Comparison of ENCODE assay signal across 12 cellular contexts in the genomic region with DNA sequence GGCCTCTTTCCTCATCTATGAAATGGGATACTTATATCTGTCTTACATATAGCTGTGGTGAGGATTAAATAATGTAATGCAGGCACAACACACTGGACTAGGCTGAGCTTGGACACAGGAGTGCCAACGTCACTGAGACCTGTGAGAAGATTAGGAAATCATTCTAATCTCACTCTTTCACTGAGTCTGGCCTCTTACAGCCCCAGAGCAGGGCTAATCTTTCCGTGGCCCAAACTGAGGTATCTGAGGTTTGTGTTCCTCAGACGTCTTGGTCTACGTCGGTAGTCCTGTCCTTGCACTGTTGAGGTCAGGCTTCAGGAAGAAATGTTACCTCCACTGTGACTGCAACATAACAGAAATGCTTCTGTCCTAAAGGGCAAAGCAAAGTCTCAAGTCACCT. TPM values are rescaled to one million over a fixed set of nuclear protein-coding genes. Genes with fewer than 3 reads are reported as not detected.
DNase-seq lines count a peak whose midpoint lies in the region; ATAC-seq and TF ChIP-seq lines count a peak whose summit lies in the region.
"Had no signal": no experiment of that assay in that cellular context is flagged by ENCODE, and none has a peak within 500 bp of the region (broad histone marks: within the 10 kb centered on the region; RNA-seq: fewer than 3 reads in every experiment).

No MANE protein-coding gene starts in this region.

- H3K9me3 ChIP-seq in right atrium auricular region = no peaks in the 10 kb centered on the region
- no peaks in the 10 kb centered on the region for H3K9me3 ChIP-seq in fibroblast of lung (ENCODE audit: control insufficient read depth, insufficient read depth, low read depth, low read length)
- H3K9me3 ChIP-seq in vagina = no peaks in the 10 kb centered on the region

- TF ChIP-seq CTCF in right atrium auricular region (IDR thresholded peaks at IDR 0.05) (no peak), fibroblast of lung (conservative IDR thresholded peaks at IDR 0.05 in 1 of 2, IDR thresholded peaks at IDR 0.05 in 1 of 2; ENCODE audit: low read depth in 1 of 2, low read length in 2 of 2) (no peak), omental fat pad (IDR thresholded peaks at IDR 0.05) (no peak), vagina (IDR thresholded peaks at IDR 0.05) (no peak)

- H3K27ac ChIP-seq in right atrium auricular region (peak overlapping the region; percentile 99 to 100), fibroblast of lung (ENCODE audit: insufficient read depth, low read length) (peak overlapping the region; percentile 21), vagina (peak overlapping the region; percentile 96)

- intact Hi-C loops in cardiac septum (cut with DNase I) (loop anchor here (10.0 kb wide), 1 partner anchor 231 kb away; no protein-coding TSS in a partner anchor), vagina (cut with DNase I) (no loop called here)

- no peaks in the 10 kb centered on the region for H4K20me1 ChIP-seq in fibroblast of lung (ENCODE audit: control insufficient read depth, extremely low read depth, insufficient read depth, low read length)

- H2AFZ ChIP-seq in fibroblast of lung (ENCODE audit: low read length) = no peak overlapping the region

- peaks cover 99% of the 10 kb centered on the region for H3K79me2 ChIP-seq in fibroblast of lung (ENCODE audit: control insufficient read depth, insufficient read depth, low read length)

- no peak overlapping the region for H3K9ac ChIP-seq in fibroblast of lung (ENCODE audit: insufficient read depth, low read length)

- H3K27me3 ChIP-seq in right atrium auricular region (no peaks in the 10 kb centered on the region), fibroblast of lung (ENCODE audit: control insufficient read depth, insufficient read depth, low read length) (no peaks in the 10 kb centered on the region), vagina (no peaks in the 10 kb centered on the region)

- no peak for DNase-seq in right atrium auricular region (ENCODE audit: low spot score)
- no peak for DNase-seq in cardiac septum (ENCODE audit: low spot score)
- DNase-seq in fibroblast of lung (ENCODE audit: low read depth in 2 of 2) = peak in 1 of 2 donors; percentile 69
- peak; percentile 14 for DNase-seq in omental fat pad (ENCODE audit: low spot score)
- DNase-seq in vagina (ENCODE audit: extremely low spot score in 2 of 2) = no peak
- no peak for DNase-seq in HK-2 (ENCODE audit: unreplicated experiment)
- DNase-seq in effector CD8-positive, alpha-beta T cell (lab: John Stamatoyannopoulos, UW) = no peak
- DNase-seq in AG08395 (ENCODE audit: low spot score) = no peak
- DNase-seq: NCI-H1694 treated with DMSO at 0.1 percent for 48 hours, T1000 had no signal

- no peak for TF ChIP-seq POLR2A in vagina (IDR thresholded peaks at IDR 0.05)

- peaks cover 21% of the 10 kb centered on the region for H3K36me3 ChIP-seq in right atrium auricular region
- H3K36me3 ChIP-seq in fibroblast of lung (ENCODE audit: control insufficient read depth, insufficient read depth, low read length) = peaks cover 4% of the 10 kb centered on the region
- no peaks in the 10 kb centered on the region for H3K36me3 ChIP-seq in vagina

- H3K4me3 ChIP-seq in right atrium auricular region = no peak overlapping the region
- H3K4me3 ChIP-seq in fibroblast of lung (replicated peaks in 1 of 4; ENCODE audit: control extremely low read depth in 1 of 4, insufficient read depth in 1 of 4, low read depth in 3 of 4, low read length in 4 of 4) = peak overlapping the region in 2 of 4 experiments; percentile 9 to 16
- peak overlapping the region in 1 of 2 donors; percentile 9 for H3K4me3 ChIP-seq in vagina

- no peak for ATAC-seq in omental fat pad (ENCODE audit: low FRiP score)

- peak overlapping the region; percentile 28 for H3K4me2 ChIP-seq in fibroblast of lung (ENCODE audit: extremely low read depth, insufficient read depth, low read length)

- H3K4me1 ChIP-seq in right atrium auricular region (peaks cover 0 to 99% of the 10 kb centered on the region in 2 donors), fibroblast of lung (ENCODE audit: control insufficient read depth, extremely low read depth, insufficient read depth, low read length) (peaks cover 62% of the 10 kb centered on the region), vagina (peaks cover 100% of the 10 kb centered on the region)

RNA-seq across cellular contexts. Expression of gene A3GALT2, which starts 22.6 kb away (rescaled TPM):
- not detected for total RNA-seq in right atrium auricular region
- not detected for total RNA-seq in cardiac septum
- not detected in 2 replicates for total RNA-seq in fibroblast of lung
- polyA plus RNA-seq in fibroblast of lung = not detected in 2 replicates
- not detected in 2 replicates for polyA plus RNA-seq in fibroblast of lung (2012)
- polyA minus RNA-seq in fibroblast of lung (ENCODE audit: low replicate concordance) = not detected in 2 replicates
- not detected for total RNA-seq in omental fat pad
- not detected for total RNA-seq in vagina
- total RNA-seq: epithelial cell of proximal tubule, G401 had no signal

Comparison
In these comparisons a context has a peak if more than half of its experiments do, and no peak if none do; other contexts are left out.
1. H3K27ac ChIP-seq: peak in every context shown above with its lines; median percentile 100 in right atrium auricular region; 96 in vagina; 21 in fibroblast of lung.